Comparison of ENCODE assay signal across 8 cellular contexts in the genomic region with DNA sequence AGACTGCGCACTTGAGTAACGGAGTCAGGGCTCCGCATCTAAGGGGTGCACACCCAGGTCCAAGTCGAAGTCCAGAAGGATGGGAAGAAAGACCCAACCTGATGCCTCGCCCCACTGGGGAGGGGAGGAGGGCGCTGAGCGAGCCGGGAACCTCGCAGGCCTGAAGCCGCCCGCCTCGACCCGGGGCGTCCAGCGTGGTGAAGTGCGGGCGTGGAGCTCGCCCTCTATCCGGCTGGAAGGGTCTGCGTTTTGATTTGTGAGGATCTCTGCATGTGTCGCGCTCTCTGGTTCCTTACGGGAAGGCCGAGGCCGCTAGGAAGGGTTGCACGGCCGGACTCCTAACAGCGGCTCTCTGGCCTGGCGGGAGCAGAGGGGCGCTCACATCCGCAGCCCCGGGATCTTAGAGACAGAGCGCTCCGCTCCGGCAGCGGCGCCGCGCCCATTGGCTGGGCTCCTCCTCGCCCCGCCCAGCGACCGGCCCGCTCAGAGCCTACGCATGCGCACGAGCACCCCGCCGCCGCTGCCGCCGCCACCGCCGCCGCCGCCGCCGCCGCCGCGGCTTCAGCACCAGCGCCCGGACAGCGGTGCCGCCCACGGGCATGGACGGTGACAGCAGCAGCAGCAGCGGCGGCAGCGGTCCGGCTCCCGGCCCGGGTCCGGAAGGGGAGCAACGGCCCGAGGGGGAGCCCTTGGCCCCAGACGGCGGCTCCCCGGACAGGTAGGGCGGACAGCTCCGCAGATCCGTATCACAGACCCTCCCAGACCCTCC.
A peak's percentile ranks its signal among the peaks of the same experiment; 100 is the strongest.
DNase-seq lines count a peak whose midpoint lies in the region; ATAC-seq lines count a peak whose summit lies in the region.

A gene with protein sequence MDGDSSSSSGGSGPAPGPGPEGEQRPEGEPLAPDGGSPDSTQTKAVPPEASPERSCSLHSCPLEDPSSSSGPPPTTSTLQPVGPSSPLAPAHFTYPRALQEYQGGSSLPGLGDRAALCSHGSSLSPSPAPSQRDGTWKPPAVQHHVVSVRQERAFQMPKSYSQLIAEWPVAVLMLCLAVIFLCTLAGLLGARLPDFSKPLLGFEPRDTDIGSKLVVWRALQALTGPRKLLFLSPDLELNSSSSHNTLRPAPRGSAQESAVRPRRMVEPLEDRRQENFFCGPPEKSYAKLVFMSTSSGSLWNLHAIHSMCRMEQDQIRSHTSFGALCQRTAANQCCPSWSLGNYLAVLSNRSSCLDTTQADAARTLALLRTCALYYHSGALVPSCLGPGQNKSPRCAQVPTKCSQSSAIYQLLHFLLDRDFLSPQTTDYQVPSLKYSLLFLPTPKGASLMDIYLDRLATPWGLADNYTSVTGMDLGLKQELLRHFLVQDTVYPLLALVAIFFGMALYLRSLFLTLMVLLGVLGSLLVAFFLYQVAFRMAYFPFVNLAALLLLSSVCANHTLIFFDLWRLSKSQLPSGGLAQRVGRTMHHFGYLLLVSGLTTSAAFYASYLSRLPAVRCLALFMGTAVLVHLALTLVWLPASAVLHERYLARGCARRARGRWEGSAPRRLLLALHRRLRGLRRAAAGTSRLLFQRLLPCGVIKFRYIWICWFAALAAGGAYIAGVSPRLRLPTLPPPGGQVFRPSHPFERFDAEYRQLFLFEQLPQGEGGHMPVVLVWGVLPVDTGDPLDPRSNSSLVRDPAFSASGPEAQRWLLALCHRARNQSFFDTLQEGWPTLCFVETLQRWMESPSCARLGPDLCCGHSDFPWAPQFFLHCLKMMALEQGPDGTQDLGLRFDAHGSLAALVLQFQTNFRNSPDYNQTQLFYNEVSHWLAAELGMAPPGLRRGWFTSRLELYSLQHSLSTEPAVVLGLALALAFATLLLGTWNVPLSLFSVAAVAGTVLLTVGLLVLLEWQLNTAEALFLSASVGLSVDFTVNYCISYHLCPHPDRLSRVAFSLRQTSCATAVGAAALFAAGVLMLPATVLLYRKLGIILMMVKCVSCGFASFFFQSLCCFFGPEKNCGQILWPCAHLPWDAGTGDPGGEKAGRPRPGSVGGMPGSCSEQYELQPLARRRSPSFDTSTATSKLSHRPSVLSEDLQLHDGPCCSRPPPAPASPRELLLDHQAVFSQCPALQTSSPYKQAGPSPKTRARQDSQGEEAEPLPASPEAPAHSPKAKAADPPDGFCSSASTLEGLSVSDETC (N-terminal part only) (plus strand): TSS at position 497 of the 769 bp plus-strand sequence. CDS start 103 bp downstream, at position 600.

- no peaks in the 10 kb centered on the region for H3K27me3 ChIP-seq in effector memory CD4-positive, alpha-beta T cell (replicated peaks; ENCODE audit: control insufficient read depth, insufficient read depth, low read length, poor library complexity, severe bottlenecking)

- no peak within 1 kb of the TSS for H3K27ac ChIP-seq in effector memory CD4-positive, alpha-beta T cell (ENCODE audit: insufficient read depth, low read length, poor library complexity, severe bottlenecking)

- peak within 1 kb of the TSS; percentile 69 for H3K4me3 ChIP-seq in effector memory CD4-positive, alpha-beta T cell (ENCODE audit: insufficient read depth, low read depth, low read length, poor library complexity, severe bottlenecking)

- H3K27me3 Mint-ChIP-seq in memory B cell: peaks cover 1% of the 10 kb centered on the region

- DNase-seq in CD1c-positive myeloid dendritic cell (ENCODE audit: extremely low spot score) (peak; percentile 95), HK-2 (ENCODE audit: unreplicated experiment) (peak; percentile 85), NOMO-1 treated with DMSO at 0.1 percent for 48 hours (lab: John Stamatoyannopoulos, UW; ENCODE audit: unreplicated experiment) (peak; percentile 70), memory B cell (ENCODE audit: low spot score in 2 of 2) (peak; percentile 94 to 95)
- DNase-seq in activated CD8-positive, alpha-beta memory T cell treated with anti-CD3 and anti-CD28 coated beads for 48 hours (ENCODE audit: low read depth in 2 of 3, low spot score in 2 of 3): peak; percentile 70 to 85 (median 76)
- peak; percentile 80 to 87 (median 86) for DNase-seq in effector memory CD4-positive, alpha-beta T cell
- peak; percentile 80 to 86 (median 84) for DNase-seq in stimulated activated CD4-positive, alpha-beta T cell treated with anti-CD3 and anti-CD28 coated beads, TNF-alpha, amount 100 ng/mL, for 48 hours (ENCODE audit: low read depth in 3 of 3)

- peaks cover 13% of the 10 kb centered on the region for H3K4me1 ChIP-seq in effector memory CD4-positive, alpha-beta T cell (ENCODE audit: control insufficient read depth, insufficient read depth, low read length, poor library complexity, severe bottlenecking)

- H3K9me3 ChIP-seq in effector memory CD4-positive, alpha-beta T cell (ENCODE audit: control insufficient read depth, low read length): no peaks in the 10 kb centered on the region

- peak; percentile 83 for ATAC-seq in GM19463 (IDR thresholded peaks at IDR 0.05; ENCODE audit: unreplicated experiment)
- ATAC-seq in memory B cell (ENCODE audit: low read depth): peak; percentile 90

- no peaks in the 10 kb centered on the region for H3K36me3 ChIP-seq in effector memory CD4-positive, alpha-beta T cell (ENCODE audit: control insufficient read depth, insufficient read depth, low read length)

- H3K4me3 Mint-ChIP-seq in memory B cell: peak within 1 kb of the TSS; percentile 86

- H3K4me1 Mint-ChIP-seq in memory B cell: peaks cover 13% of the 10 kb centered on the region

- no peak within 1 kb of the TSS for H3K27ac Mint-ChIP-seq in memory B cell

- H3K36me3 Mint-ChIP-seq in memory B cell: peaks cover 4% of the 10 kb centered on the region

- no peaks in the 10 kb centered on the region for H3K9me3 Mint-ChIP-seq in memory B cell
